ENCODE assay signal across 18 cellular contexts in genomic region chr5:139162448-139162847, GRCh38. TPM values are rescaled to one million over a fixed set of nuclear protein-coding genes. Genes with fewer than 3 reads are reported as not detected.
A peak's percentile ranks its signal among the peaks of the same experiment; 100 is the strongest.
DNase-seq lines count a peak whose midpoint lies in the region; ATAC-seq and TF ChIP-seq lines count a peak whose summit lies in the region.
"Had no signal": no experiment of that assay in that cellular context is flagged by ENCODE, and none has a peak within 500 bp of the region (broad histone marks: within the 10 kb centered on the region; RNA-seq: fewer than 3 reads in every experiment).

No MANE protein-coding gene starts in this region.

- H3K36me3 Mint-ChIP-seq in type B pancreatic cell = peaks cover 4% of the 10 kb centered on the region
- peaks cover 16% of the 10 kb centered on the region for H3K36me3 Mint-ChIP-seq in stimulated activated memory B cell treated with anti-CD40 and anti-IgM and Interleukin-4, amounts not matched to agents 10 μg/mL and 1 μg/mL and 100 μg/mL, for 72 hours

- CTCF ChIA-PET in HEK293 (lab: Yijun Ruan, JAX) = interaction anchor here (1.0 to 1.9 kb wide), 2 partner anchors 24 to 100 kb away, joined by 4 to 5 read pairs; no protein-coding TSS in a partner anchor

- no peak overlapping the region for H3K4me3 Mint-ChIP-seq in type B pancreatic cell
- H3K4me3 Mint-ChIP-seq in stimulated activated memory B cell treated with anti-CD40 and anti-IgM and Interleukin-4, amounts not matched to agents 10 μg/mL and 1 μg/mL and 100 μg/mL, for 72 hours = no peak overlapping the region
- H3K4me3 Mint-ChIP-seq: CD8-positive, alpha-beta T cell; IgD-negative memory B cell had no signal

- H3K27me3 Mint-ChIP-seq in type B pancreatic cell = no peaks in the 10 kb centered on the region
- H3K27me3 Mint-ChIP-seq in stimulated activated memory B cell treated with anti-CD40 and anti-IgM and Interleukin-4, amounts not matched to agents 10 μg/mL and 1 μg/mL and 100 μg/mL, for 72 hours = no peaks in the 10 kb centered on the region
- H3K27me3 Mint-ChIP-seq: IgD-negative memory B cell had no signal

- peaks cover 55% of the 10 kb centered on the region for H3K4me1 Mint-ChIP-seq in type B pancreatic cell (ENCODE audit: unreplicated experiment)
- peaks cover 7% of the 10 kb centered on the region for H3K4me1 Mint-ChIP-seq in stimulated activated memory B cell treated with anti-CD40 and anti-IgM and Interleukin-4, amounts not matched to agents 10 μg/mL and 1 μg/mL and 100 μg/mL, for 72 hours

- H3K27ac ChIP-seq in HEK293 (ENCODE audit: extremely low read depth, low read depth, low read length) = no peak overlapping the region
- peak overlapping the region; percentile 20 for H3K27ac ChIP-seq in mesodermal cell (ENCODE audit: low read depth, low read length, severe bottlenecking)
- H3K27ac ChIP-seq: BLaER1 treated with 17β-estradiol and CSF1 and Interleukin-3, amounts not matched to agents 10 nM and 100 nM; SJCRH30 had no signal

- DNase-seq in NCI-H748 (lab: John Stamatoyannopoulos, UW; ENCODE audit: unreplicated experiment) (peak; percentile 57), type B pancreatic cell (ENCODE audit: extremely low spot score, unreplicated experiment) (no peak), UCSD-AML1 (lab: John Stamatoyannopoulos, UW; ENCODE audit: unreplicated experiment) (no peak)
- DNase-seq: CD8-positive, alpha-beta T cell; DMS53; EL; MM.1S; NCI-H1092; NCI-H1436 treated with DMSO at 0.1 percent for 48 hours; NCI-H2081 treated with DMSO at 0.1 percent for 48 hours; NCI-H510A; SJCRH30 had no signal

- H3K9me3 ChIP-seq in HEK293 (ENCODE audit: control insufficient read depth, insufficient read depth, low read depth, low read length) = no peaks in the 10 kb centered on the region
- H3K9me3 ChIP-seq in mesodermal cell (ENCODE audit: control insufficient read depth, low read length) = no peaks in the 10 kb centered on the region
- H3K9me3 ChIP-seq: BLaER1 treated with 17β-estradiol and CSF1 and Interleukin-3, amounts not matched to agents 10 nM and 100 nM; SJCRH30 had no signal

- H3K4me3 ChIP-seq in HEK293 (ENCODE audit: low read depth, low read length) (no peak overlapping the region), mesodermal cell (ENCODE audit: extremely low read depth, insufficient read depth, low read length, poor library complexity, severe bottlenecking) (no peak overlapping the region)
- H3K4me3 ChIP-seq: BLaER1 treated with 17β-estradiol and CSF1 and Interleukin-3, amounts not matched to agents 10 nM and 100 nM; SJCRH30 had no signal

- POLR2A ChIA-PET in HEK293 (lab: Yijun Ruan, JAX) = interaction anchor here (1.0 kb wide), 1 partner anchor 36 kb away, joined by 7 read pairs; the partner anchor contains the start of gene SIL1

- H3K4me1 ChIP-seq in HEK293 (ENCODE audit: control insufficient read depth, insufficient read depth, low read length) (peaks cover 13% of the 10 kb centered on the region), mesodermal cell (ENCODE audit: control insufficient read depth, insufficient read depth, low read length, poor library complexity, severe bottlenecking) (peaks cover 17% of the 10 kb centered on the region)
- H3K4me1 ChIP-seq: SJCRH30 had no signal

- no peak for ATAC-seq in stimulated activated memory B cell treated with anti-CD40 and anti-IgM and Interleukin-4, amounts not matched to agents 10 μg/mL and 1 μg/mL and 100 μg/mL, for 72 hours
- ATAC-seq in HG02973 (IDR thresholded peaks at IDR 0.05; ENCODE audit: unreplicated experiment) = no peak
- ATAC-seq: CD8-positive, alpha-beta T cell had no signal

- H3K27ac Mint-ChIP-seq in type B pancreatic cell = peak overlapping the region; percentile 13
- no peak overlapping the region for H3K27ac Mint-ChIP-seq in stimulated activated memory B cell treated with anti-CD40 and anti-IgM and Interleukin-4, amounts not matched to agents 10 μg/mL and 1 μg/mL and 100 μg/mL, for 72 hours
- H3K27ac Mint-ChIP-seq: CD8-positive, alpha-beta T cell had no signal

- H3K36me3 ChIP-seq in HEK293 (ENCODE audit: control insufficient read depth in 2 of 2, insufficient read depth in 1 of 2, low read length in 2 of 2) (no peaks in the 10 kb centered on the region; a peak in 1 of 3 replicates), mesodermal cell (ENCODE audit: control insufficient read depth, insufficient read depth, low read length) (no peaks in the 10 kb centered on the region)
- H3K36me3 ChIP-seq: BLaER1 treated with 17β-estradiol and CSF1 and Interleukin-3, amounts not matched to agents 10 nM and 100 nM; SJCRH30 had no signal

- TF ChIP-seq CTCF in HEK293 (tag by site-specific recombination; IDR thresholded peaks at IDR 0.05) (no peak), type B pancreatic cell (conservative IDR thresholded peaks at IDR 0.05) (no peak)

- peaks cover 9% of the 10 kb centered on the region for H3K9me3 Mint-ChIP-seq in type B pancreatic cell
- H3K9me3 Mint-ChIP-seq in stimulated activated memory B cell treated with anti-CD40 and anti-IgM and Interleukin-4, amounts not matched to agents 10 μg/mL and 1 μg/mL and 100 μg/mL, for 72 hours = no peaks in the 10 kb centered on the region
- H3K9me3 Mint-ChIP-seq: CD8-positive, alpha-beta T cell; IgD-negative memory B cell had no signal

- WGBS in mesodermal cell (ENCODE audit: insufficient coverage in 2 of 2), 2 experiments = 100% methylated on average over 1 to 3 of the region's 4 CpGs

TF ChIP-seq in HEK293, 187 proteins besides CTCF, POLR2A, EP300 and RAD21:
- peak; percentile 41; the same call in 1 of the 2 replicates for TF ChIP-seq ZNF664 (tag by site-specific recombination; IDR thresholded peaks at IDR 0.05)
- TF ChIP-seq, protein P1, sequence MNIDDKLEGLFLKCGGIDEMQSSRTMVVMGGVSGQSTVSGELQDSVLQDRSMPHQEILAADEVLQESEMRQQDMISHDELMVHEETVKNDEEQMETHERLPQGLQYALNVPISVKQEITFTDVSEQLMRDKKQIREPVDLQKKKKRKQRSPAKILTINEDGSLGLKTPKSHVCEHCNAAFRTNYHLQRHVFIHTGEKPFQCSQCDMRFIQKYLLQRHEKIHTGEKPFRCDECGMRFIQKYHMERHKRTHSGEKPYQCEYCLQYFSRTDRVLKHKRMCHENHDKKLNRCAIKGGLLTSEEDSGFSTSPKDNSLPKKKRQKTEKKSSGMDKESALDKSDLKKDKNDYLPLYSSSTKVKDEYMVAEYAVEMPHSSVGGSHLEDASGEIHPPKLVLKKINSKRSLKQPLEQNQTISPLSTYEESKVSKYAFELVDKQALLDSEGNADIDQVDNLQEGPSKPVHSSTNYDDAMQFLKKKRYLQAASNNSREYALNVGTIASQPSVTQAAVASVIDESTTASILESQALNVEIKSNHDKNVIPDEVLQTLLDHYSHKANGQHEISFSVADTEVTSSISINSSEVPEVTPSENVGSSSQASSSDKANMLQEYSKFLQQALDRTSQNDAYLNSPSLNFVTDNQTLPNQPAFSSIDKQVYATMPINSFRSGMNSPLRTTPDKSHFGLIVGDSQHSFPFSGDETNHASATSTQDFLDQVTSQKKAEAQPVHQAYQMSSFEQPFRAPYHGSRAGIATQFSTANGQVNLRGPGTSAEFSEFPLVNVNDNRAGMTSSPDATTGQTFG (tag by site-specific recombination; IDR thresholded peaks at IDR 0.05; ENCODE audit: borderline replicate concordance) = no peak
TF ChIP-seq in HEK293: peak in this region for 1.

RNA-seq across cellular contexts. Expression of gene SIL1, which starts 35.7 kb away (rescaled TPM):
- 20.0 TPM for polyA plus RNA-seq in mesodermal cell (2013, experiment 1 of 2)
- 18.1 TPM for polyA plus RNA-seq in mesodermal cell (2013, experiment 2 of 2)
- 40.9 and 63.0 TPM in 2 replicates for total RNA-seq in type B pancreatic cell (ENCODE audit: low replicate concordance)
